ENCODE assay signal across 8 cellular contexts in the genomic region with DNA sequence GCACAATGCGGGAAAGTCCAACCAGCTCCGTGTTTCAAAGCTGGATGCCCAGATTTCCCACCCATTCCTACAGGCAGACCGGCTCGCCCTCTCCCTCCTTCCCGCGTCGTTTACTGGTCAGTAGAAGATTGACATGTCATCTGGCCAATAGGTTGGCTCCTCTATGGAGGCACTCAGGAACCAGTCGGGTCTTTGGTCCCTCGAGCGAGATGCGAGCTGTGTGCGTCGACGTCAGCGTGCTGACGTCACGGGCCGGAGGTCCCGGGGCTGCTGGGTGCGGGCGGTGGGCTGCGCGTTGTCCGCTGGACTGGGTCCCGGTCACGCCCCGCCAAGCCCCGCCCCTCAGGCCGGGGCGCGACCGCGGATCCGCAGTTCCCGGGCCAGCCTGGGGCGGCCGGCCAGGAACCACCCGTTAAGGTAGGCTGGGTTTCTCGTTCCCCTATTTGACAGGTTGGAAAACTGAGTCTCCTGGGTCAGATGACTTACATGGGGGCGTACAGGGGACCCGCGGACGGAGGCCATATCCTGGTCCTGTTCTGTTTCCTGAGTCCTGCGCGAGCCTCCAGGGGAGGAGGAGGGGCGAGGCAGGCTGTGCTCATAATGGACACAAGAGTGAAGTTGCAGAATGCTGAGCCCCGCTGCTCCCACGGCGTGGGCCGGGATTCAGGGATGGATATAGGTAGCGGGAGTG. TPM values are rescaled to one million over a fixed set of nuclear protein-coding genes. Genes with fewer than 3 reads are reported as not detected.
DNase-seq lines count a peak whose midpoint lies in the region; ATAC-seq and TF ChIP-seq lines count a peak whose summit lies in the region.

A gene with protein sequence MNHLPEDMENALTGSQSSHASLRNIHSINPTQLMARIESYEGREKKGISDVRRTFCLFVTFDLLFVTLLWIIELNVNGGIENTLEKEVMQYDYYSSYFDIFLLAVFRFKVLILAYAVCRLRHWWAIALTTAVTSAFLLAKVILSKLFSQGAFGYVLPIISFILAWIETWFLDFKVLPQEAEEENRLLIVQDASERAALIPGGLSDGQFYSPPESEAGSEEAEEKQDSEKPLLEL (plus strand): TSS at position 242 of the 691 bp plus-strand sequence. CDS start 29,260 bp downstream, outside the sequence.

- no peaks in the 10 kb centered on the region for H3K36me3 Mint-ChIP-seq in IgD-negative memory B cell

- peaks cover 19 to 26% (median 25%) of the 10 kb centered on the region in 3 donors for H3K4me1 Mint-ChIP-seq in IgD-negative memory B cell

- peak; percentile 99 for DNase-seq in DMS114 treated with DMSO at 0.1 percent for 48 hours (lab: John Stamatoyannopoulos, UW; ENCODE audit: unreplicated experiment)
- DNase-seq in OCI-M2 (lab: John Stamatoyannopoulos, UW; ENCODE audit: unreplicated experiment), result peak; percentile 91
- peak; percentile 82 for DNase-seq in activated T-cell treated with anti-CD3 and anti-CD28 coated beads for 4 hours
- peak; percentile 100 for DNase-seq in epithelial cell of esophagus (ENCODE audit: low read depth)
- DNase-seq in stimulated activated CD8-positive, alpha-beta memory T cell treated with anti-CD3 and anti-CD28 coated beads, Interleukin-4, amount 100 ng/mL, for 1 hour (ENCODE audit: low read depth in 2 of 2, low spot score in 1 of 2), result peak; percentile 54 to 75

- H3K4me3 Mint-ChIP-seq in IgD-negative memory B cell, result peak within 1 kb of the TSS; percentile 95 to 100 (median 98)

- H3K27ac Mint-ChIP-seq in IgD-negative memory B cell, result peak within 1 kb of the TSS; percentile 88 to 97 (median 95)

- no peaks in the 10 kb centered on the region for H3K9me3 ChIP-seq in mononuclear cell (ENCODE audit: low read depth, low read length)

- ATAC-seq in GM21529 (IDR thresholded peaks at IDR 0.05; ENCODE audit: unreplicated experiment), result peak; percentile 98

- peak; percentile 16 for TF ChIP-seq CTCF in epithelial cell of esophagus (IDR thresholded peaks at IDR 0.05; ENCODE audit: insufficient read depth, low read depth, low read length, missing control alignments)

- peak within 1 kb of the TSS; percentile 75 for H3K4me3 ChIP-seq in epithelial cell of esophagus (ENCODE audit: low read length)
- peak within 1 kb of the TSS; percentile 88 for H3K4me3 ChIP-seq in mononuclear cell (ENCODE audit: low read length)

- no peaks in the 10 kb centered on the region for H3K9me3 Mint-ChIP-seq in IgD-negative memory B cell

- no peaks in the 10 kb centered on the region for H3K27me3 ChIP-seq in mononuclear cell (ENCODE audit: insufficient read depth, low read length)

- H3K27me3 Mint-ChIP-seq in IgD-negative memory B cell, result no peaks in the 10 kb centered on the region

- H3K4me1 ChIP-seq in mononuclear cell (ENCODE audit: insufficient read depth, low read length), result peaks cover 26% of the 10 kb centered on the region

RNA-seq across cellular contexts. Expression of the gene that starts here (rescaled TPM):
- polyA plus RNA-seq in IgD-negative memory B cell, result 48.9 TPM
- total RNA-seq in mononuclear cell, result 30.1 TPM

Comparison
In these comparisons a context has a peak if more than half of its experiments do, and no peak if none do; other contexts are left out.
1. Peak in every context shown above with its lines: DNase-seq, ATAC-seq and H3K4me3 ChIP-seq.